Comparison of ENCODE assay signal across 10 cellular contexts in genomic region chrX:47200385-47201150, GRCh38. TPM values are rescaled to one million over a fixed set of nuclear protein-coding genes. Genes with fewer than 3 reads are reported as not detected.
DNase-seq lines count a peak whose midpoint lies in the region; ATAC-seq and TF ChIP-seq lines count a peak whose summit lies in the region.
"Had no signal": no experiment of that assay in that cellular context is flagged by ENCODE, and none has a peak within 500 bp of the region (broad histone marks: within the 10 kb centered on the region; RNA-seq: fewer than 3 reads in every experiment).

No MANE protein-coding gene starts in this region.

- H3K27me3 ChIP-seq in left lung, result no peaks in the 10 kb centered on the region

- peaks cover 23 to 24% of the 10 kb centered on the region in 2 donors for H3K4me1 ChIP-seq in left lung

- H3K27me3 Mint-ChIP-seq in HFFc6 (ENCODE audit: insufficient read depth) (no peaks in the 10 kb centered on the region), chondrocyte (ENCODE audit: low read depth) (no peaks in the 10 kb centered on the region)

- peaks cover 0 to 74% of the 10 kb centered on the region in 2 donors for H3K36me3 ChIP-seq in left lung

- no peaks in the 10 kb centered on the region for H3K9me3 ChIP-seq in left lung

- no peak overlapping the region for H3K27ac ChIP-seq in left lung
- H3K27ac ChIP-seq: KMS-11 had no signal

- intact Hi-C loops in left lung (cut with DNase I), result no loop called here

- H3K36me3 Mint-ChIP-seq in HFFc6 (ENCODE audit: low read depth), result peaks cover 17% of the 10 kb centered on the region; the same call in 1 of the 2 replicates
- peaks cover 60% of the 10 kb centered on the region for H3K36me3 Mint-ChIP-seq in chondrocyte (ENCODE audit: low read depth)

- DNase-seq in AG08396 (ENCODE audit: low spot score) (peak; percentile 58), HFFc6 (peak; percentile 33), chondrocyte (ENCODE audit: low spot score) (peak; percentile 67), left lung (no peak), HCEC 1CT (no peak), putamen (ENCODE audit: low spot score) (no peak)
- DNase-seq: cortex of kidney had no signal

- TF ChIP-seq CTCF in HFFc6 (IDR thresholded peaks at IDR 0.05) (peak; percentile 24), chondrocyte (IDR thresholded peaks at IDR 0.05) (peak; percentile 42), left lung (IDR thresholded peaks at IDR 0.05) (no peak)

- H3K27ac Mint-ChIP-seq in HFFc6, result peak overlapping the region; percentile 49; the same call in 1 of the 2 replicates
- peak overlapping the region; percentile 22 for H3K27ac Mint-ChIP-seq in chondrocyte (ENCODE audit: unreplicated experiment)

- H3K4me3 Mint-ChIP-seq in HFFc6, result no peak overlapping the region
- H3K4me3 Mint-ChIP-seq in chondrocyte (ENCODE audit: unreplicated experiment), result no peak overlapping the region

- H3K4me1 Mint-ChIP-seq in HFFc6 (ENCODE audit: low read depth) (peaks cover 32% of the 10 kb centered on the region), chondrocyte (ENCODE audit: low read depth) (peaks cover 43% of the 10 kb centered on the region)

- no peak overlapping the region for H3K4me3 ChIP-seq in left lung

- no peaks in the 10 kb centered on the region for H3K9me3 Mint-ChIP-seq in HFFc6
- H3K9me3 Mint-ChIP-seq in chondrocyte (ENCODE audit: low read depth), result no peaks in the 10 kb centered on the region

- ATAC-seq in left lung (peak; percentile 37), GM21381 (IDR thresholded peaks at IDR 0.05; ENCODE audit: unreplicated experiment) (no peak), HG03097 (IDR thresholded peaks at IDR 0.05; ENCODE audit: low FRiP score, unreplicated experiment) (no peak)

RNA-seq across cellular contexts. Expression of gene UBA1, which starts 6.9 kb away (rescaled TPM):
- total RNA-seq in HFFc6 (2021; fragmentation: NEBNext Ultra II Directional; extraction: Animal tissue kit (Norgen Biotek cat#: 25700)), result 100 to 1,000 TPM; 268 to 291 (median 282) TPM
- total RNA-seq in chondrocyte (299 to 312 TPM (median 311 TPM) in 3 replicates), left lung (100 to 1,000 TPM; 202 to 248 TPM)

RNA-seq across cellular contexts. Expression of gene CDK16, which starts 17.9 kb away (rescaled TPM):
- 100 to 1,000 TPM; 106 to 128 (median 114) TPM for total RNA-seq in HFFc6 (2021; fragmentation: NEBNext Ultra II Directional; extraction: Animal tissue kit (Norgen Biotek cat#: 25700))
- total RNA-seq in chondrocyte, result 172 to 183 TPM (median 179 TPM) in 3 replicates
- total RNA-seq in left lung, result 10 to 100 TPM; 81.1 to 95.8 TPM

RNA-seq across cellular contexts. Expression of gene USP11, which starts 32.2 kb away (rescaled TPM):
- 10 to 100 TPM; 55.2 to 68.7 (median 62.8) TPM for total RNA-seq in HFFc6 (2021; fragmentation: NEBNext Ultra II Directional; extraction: Animal tissue kit (Norgen Biotek cat#: 25700))
- total RNA-seq in chondrocyte (151 to 189 TPM (median 157 TPM) in 3 replicates), left lung (10 to 100 TPM; 36.2 to 49.8 TPM)

RNA-seq across cellular contexts. Expression of gene RBM10, which starts 55.5 kb away (rescaled TPM):
- 10 to 100 TPM; 38.8 to 44.3 (median 41.7) TPM for total RNA-seq in HFFc6 (2021; fragmentation: NEBNext Ultra II Directional; extraction: Animal tissue kit (Norgen Biotek cat#: 25700))
- 29.0 to 36.3 TPM (median 29.6 TPM) in 3 replicates for total RNA-seq in chondrocyte
- 10 to 100 TPM; 31.6 to 32.2 TPM for total RNA-seq in left lung

RNA-seq across cellular contexts. Expression of gene NDUFB11, which starts 56.1 kb away (rescaled TPM):
- total RNA-seq in HFFc6 (2021; fragmentation: NEBNext Ultra II Directional; extraction: Animal tissue kit (Norgen Biotek cat#: 25700)), result 10 to 100 TPM; 80.0 to 88.8 (median 84.4) TPM
- total RNA-seq in chondrocyte (60.7 to 65.4 TPM (median 60.8 TPM) in 3 replicates), left lung (10 to 100 TPM; 58.5 to 80.4 TPM)

Comparison
In these comparisons a context has a peak if more than half of its experiments do, and no peak if none do; other contexts are left out.
1. DNase-seq: peak in AG08396 (single experiment), HFFc6 (single experiment) and chondrocyte (single experiment); none in left lung (0 of 2), HCEC 1CT (single experiment) and putamen (single experiment).
2. CTCF ChIP-seq: peak in HFFc6 (single experiment) and chondrocyte (single experiment); none in left lung (0 of 2).